ENCODE assay signal across 1 cellular context in the genomic region with DNA sequence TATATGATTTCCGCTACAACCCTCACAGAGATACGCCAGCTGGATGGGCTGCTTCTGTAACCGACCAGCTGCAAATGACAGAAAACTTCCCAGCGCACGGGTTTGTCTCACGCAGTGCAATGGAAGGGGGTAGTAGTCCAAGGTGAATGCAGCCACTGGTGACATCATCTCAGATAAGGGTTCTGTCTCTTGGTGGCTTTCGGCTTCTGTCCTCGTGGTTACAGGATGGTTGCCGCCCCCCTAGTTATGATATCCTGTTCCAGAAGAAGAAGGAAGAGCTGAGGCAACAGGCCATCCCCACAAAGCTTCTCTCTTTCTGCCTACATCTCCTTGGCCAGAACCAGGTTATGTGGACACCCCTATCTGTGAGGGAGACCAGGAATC.
A peak's percentile ranks its signal among the peaks of the same experiment; 100 is the strongest.
TF ChIP-seq lines count a peak whose summit lies in the region.

No MANE protein-coding gene starts in this region.

TF ChIP-seq in K562, 482 proteins besides CTCF, POLR2A, EP300 and RAD21 (continued from another document and continues in another):
- TF ChIP-seq HDAC2 (IDR thresholded peaks at IDR 0.05) (peak; percentile 37; the same call in 1 of the 2 replicates), CEBPG (CRISPR knock-in tag; IDR thresholded peaks at IDR 0.05) (peak; percentile 42; the same call in 1 of the 2 replicates), CEBPG (tag; conservative IDR thresholded peaks at IDR 0.05 in 1 of 2, IDR thresholded peaks at IDR 0.05 in 1 of 2) (peak in 1 of 2 experiments; percentile 47; a peak in 1 of 4 replicates), ETV6 (IDR thresholded peaks at IDR 0.05; ENCODE audit: borderline replicate concordance in 1 of 2, low read depth in 2 of 2, low read length in 1 of 2) (no peak), ETV6 (CRISPR knock-in tag; IDR thresholded peaks at IDR 0.05; ENCODE audit: borderline replicate concordance) (no peak), ATF7 (IDR thresholded peaks at IDR 0.05) (peak; percentile 97), ZBTB7A (IDR thresholded peaks at IDR 0.05; ENCODE audit: borderline replicate concordance, control insufficient read depth, low read depth, low read length) (no peak), MCM2 (IDR thresholded peaks at IDR 0.05; ENCODE audit: low read depth) (no peak), MED1 (CRISPR knock-in tag; IDR thresholded peaks at IDR 0.05; ENCODE audit: borderline replicate concordance) (no peak), SREBF1 (IDR thresholded peaks at IDR 0.05; ENCODE audit: borderline replicate concordance, low read depth, low read length) (no peak), SUPT5H (IDR thresholded peaks at IDR 0.05) (no peak), CSDE1 (IDR thresholded peaks at IDR 0.05) (no peak), ETV1 (tag; conservative IDR thresholded peaks at IDR 0.05; ENCODE audit: low read depth) (no peak), MAZ (CRISPR knock-in tag; conservative IDR thresholded peaks at IDR 0.05 in 1 of 2, IDR thresholded peaks at IDR 0.05 in 1 of 2) (no peak), TOE1 (IDR thresholded peaks at IDR 0.05; ENCODE audit: borderline replicate concordance) (no peak), TOE1 (CRISPR knock-in tag; IDR thresholded peaks at IDR 0.05; ENCODE audit: borderline replicate concordance, low read depth) (no peak), RBM22 (IDR thresholded peaks at IDR 0.05; ENCODE audit: low read depth, low read length, poor library complexity, severe bottlenecking) (no peak), ESRRA (IDR thresholded peaks at IDR 0.05; ENCODE audit: borderline replicate concordance, low read depth) (peak; percentile 65; the same call in 1 of the 2 replicates), NCOA1 (IDR thresholded peaks at IDR 0.05; ENCODE audit: low read depth) (no peak), THRB (CRISPR knock-in tag; conservative IDR thresholded peaks at IDR 0.05) (no peak), TRIM25 (IDR thresholded peaks at IDR 0.05; ENCODE audit: borderline replicate concordance) (no peak), PHB (CRISPR knock-in tag; IDR thresholded peaks at IDR 0.05) (no peak), BRCA1 (IDR thresholded peaks at IDR 0.05) (no peak), BRCA1 (CRISPR knock-in tag; IDR thresholded peaks at IDR 0.05) (no peak), ZNF408 (CRISPR knock-in tag; IDR thresholded peaks at IDR 0.05; ENCODE audit: low read depth) (no peak), SMARCA4 (IDR thresholded peaks at IDR 0.05) (peak; percentile 67), TAF9B (IDR thresholded peaks at IDR 0.05; ENCODE audit: partially characterized antibody) (peak; percentile 50), ZNF277 (CRISPR knock-in tag; IDR thresholded peaks at IDR 0.05; ENCODE audit: borderline replicate concordance) (no peak), ETV5 (CRISPR knock-in tag; IDR thresholded peaks at IDR 0.05; ENCODE audit: low read depth) (peak; percentile 30; the same call in 1 of the 2 replicates), FOXA3 (CRISPR knock-in tag; conservative IDR thresholded peaks at IDR 0.05 in 1 of 2, IDR thresholded peaks at IDR 0.05 in 1 of 2) (no peak), SMARCE1 (IDR thresholded peaks at IDR 0.05) (peak; percentile 56; the same call in 1 of the 2 replicates), HCFC1 (IDR thresholded peaks at IDR 0.05; ENCODE audit: low read depth, low read length) (no peak), NONO (IDR thresholded peaks at IDR 0.05; ENCODE audit: low read depth in 2 of 2, low read length in 1 of 2) (no peak), ZNF12 (CRISPR knock-in tag; IDR thresholded peaks at IDR 0.05) (no peak), SNIP1 (IDR thresholded peaks at IDR 0.05; ENCODE audit: low read depth) (no peak)
- TF ChIP-seq, protein P1, sequence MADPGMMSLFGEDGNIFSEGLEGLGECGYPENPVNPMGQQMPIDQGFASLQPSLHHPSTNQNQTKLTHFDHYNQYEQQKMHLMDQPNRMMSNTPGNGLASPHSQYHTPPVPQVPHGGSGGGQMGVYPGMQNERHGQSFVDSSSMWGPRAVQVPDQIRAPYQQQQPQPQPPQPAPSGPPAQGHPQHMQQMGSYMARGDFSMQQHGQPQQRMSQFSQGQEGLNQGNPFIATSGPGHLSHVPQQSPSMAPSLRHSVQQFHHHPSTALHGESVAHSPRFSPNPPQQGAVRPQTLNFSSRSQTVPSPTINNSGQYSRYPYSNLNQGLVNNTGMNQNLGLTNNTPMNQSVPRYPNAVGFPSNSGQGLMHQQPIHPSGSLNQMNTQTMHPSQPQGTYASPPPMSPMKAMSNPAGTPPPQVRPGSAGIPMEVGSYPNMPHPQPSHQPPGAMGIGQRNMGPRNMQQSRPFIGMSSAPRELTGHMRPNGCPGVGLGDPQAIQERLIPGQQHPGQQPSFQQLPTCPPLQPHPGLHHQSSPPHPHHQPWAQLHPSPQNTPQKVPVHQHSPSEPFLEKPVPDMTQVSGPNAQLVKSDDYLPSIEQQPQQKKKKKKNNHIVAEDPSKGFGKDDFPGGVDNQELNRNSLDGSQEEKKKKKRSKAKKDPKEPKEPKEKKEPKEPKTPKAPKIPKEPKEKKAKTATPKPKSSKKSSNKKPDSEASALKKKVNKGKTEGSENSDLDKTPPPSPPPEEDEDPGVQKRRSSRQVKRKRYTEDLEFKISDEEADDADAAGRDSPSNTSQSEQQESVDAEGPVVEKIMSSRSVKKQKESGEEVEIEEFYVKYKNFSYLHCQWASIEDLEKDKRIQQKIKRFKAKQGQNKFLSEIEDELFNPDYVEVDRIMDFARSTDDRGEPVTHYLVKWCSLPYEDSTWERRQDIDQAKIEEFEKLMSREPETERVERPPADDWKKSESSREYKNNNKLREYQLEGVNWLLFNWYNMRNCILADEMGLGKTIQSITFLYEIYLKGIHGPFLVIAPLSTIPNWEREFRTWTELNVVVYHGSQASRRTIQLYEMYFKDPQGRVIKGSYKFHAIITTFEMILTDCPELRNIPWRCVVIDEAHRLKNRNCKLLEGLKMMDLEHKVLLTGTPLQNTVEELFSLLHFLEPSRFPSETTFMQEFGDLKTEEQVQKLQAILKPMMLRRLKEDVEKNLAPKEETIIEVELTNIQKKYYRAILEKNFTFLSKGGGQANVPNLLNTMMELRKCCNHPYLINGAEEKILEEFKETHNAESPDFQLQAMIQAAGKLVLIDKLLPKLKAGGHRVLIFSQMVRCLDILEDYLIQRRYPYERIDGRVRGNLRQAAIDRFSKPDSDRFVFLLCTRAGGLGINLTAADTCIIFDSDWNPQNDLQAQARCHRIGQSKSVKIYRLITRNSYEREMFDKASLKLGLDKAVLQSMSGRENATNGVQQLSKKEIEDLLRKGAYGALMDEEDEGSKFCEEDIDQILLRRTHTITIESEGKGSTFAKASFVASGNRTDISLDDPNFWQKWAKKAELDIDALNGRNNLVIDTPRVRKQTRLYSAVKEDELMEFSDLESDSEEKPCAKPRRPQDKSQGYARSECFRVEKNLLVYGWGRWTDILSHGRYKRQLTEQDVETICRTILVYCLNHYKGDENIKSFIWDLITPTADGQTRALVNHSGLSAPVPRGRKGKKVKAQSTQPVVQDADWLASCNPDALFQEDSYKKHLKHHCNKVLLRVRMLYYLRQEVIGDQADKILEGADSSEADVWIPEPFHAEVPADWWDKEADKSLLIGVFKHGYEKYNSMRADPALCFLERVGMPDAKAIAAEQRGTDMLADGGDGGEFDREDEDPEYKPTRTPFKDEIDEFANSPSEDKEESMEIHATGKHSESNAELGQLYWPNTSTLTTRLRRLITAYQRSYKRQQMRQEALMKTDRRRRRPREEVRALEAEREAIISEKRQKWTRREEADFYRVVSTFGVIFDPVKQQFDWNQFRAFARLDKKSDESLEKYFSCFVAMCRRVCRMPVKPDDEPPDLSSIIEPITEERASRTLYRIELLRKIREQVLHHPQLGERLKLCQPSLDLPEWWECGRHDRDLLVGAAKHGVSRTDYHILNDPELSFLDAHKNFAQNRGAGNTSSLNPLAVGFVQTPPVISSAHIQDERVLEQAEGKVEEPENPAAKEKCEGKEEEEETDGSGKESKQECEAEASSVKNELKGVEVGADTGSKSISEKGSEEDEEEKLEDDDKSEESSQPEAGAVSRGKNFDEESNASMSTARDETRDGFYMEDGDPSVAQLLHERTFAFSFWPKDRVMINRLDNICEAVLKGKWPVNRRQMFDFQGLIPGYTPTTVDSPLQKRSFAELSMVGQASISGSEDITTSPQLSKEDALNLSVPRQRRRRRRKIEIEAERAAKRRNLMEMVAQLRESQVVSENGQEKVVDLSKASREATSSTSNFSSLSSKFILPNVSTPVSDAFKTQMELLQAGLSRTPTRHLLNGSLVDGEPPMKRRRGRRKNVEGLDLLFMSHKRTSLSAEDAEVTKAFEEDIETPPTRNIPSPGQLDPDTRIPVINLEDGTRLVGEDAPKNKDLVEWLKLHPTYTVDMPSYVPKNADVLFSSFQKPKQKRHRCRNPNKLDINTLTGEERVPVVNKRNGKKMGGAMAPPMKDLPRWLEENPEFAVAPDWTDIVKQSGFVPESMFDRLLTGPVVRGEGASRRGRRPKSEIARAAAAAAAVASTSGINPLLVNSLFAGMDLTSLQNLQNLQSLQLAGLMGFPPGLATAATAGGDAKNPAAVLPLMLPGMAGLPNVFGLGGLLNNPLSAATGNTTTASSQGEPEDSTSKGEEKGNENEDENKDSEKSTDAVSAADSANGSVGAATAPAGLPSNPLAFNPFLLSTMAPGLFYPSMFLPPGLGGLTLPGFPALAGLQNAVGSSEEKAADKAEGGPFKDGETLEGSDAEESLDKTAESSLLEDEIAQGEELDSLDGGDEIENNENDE (IDR thresholded peaks at IDR 0.05; ENCODE audit: low read depth, low read length), result no peak
- TF ChIP-seq, protein P2, sequence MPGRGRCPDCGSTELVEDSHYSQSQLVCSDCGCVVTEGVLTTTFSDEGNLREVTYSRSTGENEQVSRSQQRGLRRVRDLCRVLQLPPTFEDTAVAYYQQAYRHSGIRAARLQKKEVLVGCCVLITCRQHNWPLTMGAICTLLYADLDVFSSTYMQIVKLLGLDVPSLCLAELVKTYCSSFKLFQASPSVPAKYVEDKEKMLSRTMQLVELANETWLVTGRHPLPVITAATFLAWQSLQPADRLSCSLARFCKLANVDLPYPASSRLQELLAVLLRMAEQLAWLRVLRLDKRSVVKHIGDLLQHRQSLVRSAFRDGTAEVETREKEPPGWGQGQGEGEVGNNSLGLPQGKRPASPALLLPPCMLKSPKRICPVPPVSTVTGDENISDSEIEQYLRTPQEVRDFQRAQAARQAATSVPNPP (IDR thresholded peaks at IDR 0.05; ENCODE audit: borderline replicate concordance, insufficient read depth, insufficient read length), result no peak
- TF ChIP-seq, protein P3, sequence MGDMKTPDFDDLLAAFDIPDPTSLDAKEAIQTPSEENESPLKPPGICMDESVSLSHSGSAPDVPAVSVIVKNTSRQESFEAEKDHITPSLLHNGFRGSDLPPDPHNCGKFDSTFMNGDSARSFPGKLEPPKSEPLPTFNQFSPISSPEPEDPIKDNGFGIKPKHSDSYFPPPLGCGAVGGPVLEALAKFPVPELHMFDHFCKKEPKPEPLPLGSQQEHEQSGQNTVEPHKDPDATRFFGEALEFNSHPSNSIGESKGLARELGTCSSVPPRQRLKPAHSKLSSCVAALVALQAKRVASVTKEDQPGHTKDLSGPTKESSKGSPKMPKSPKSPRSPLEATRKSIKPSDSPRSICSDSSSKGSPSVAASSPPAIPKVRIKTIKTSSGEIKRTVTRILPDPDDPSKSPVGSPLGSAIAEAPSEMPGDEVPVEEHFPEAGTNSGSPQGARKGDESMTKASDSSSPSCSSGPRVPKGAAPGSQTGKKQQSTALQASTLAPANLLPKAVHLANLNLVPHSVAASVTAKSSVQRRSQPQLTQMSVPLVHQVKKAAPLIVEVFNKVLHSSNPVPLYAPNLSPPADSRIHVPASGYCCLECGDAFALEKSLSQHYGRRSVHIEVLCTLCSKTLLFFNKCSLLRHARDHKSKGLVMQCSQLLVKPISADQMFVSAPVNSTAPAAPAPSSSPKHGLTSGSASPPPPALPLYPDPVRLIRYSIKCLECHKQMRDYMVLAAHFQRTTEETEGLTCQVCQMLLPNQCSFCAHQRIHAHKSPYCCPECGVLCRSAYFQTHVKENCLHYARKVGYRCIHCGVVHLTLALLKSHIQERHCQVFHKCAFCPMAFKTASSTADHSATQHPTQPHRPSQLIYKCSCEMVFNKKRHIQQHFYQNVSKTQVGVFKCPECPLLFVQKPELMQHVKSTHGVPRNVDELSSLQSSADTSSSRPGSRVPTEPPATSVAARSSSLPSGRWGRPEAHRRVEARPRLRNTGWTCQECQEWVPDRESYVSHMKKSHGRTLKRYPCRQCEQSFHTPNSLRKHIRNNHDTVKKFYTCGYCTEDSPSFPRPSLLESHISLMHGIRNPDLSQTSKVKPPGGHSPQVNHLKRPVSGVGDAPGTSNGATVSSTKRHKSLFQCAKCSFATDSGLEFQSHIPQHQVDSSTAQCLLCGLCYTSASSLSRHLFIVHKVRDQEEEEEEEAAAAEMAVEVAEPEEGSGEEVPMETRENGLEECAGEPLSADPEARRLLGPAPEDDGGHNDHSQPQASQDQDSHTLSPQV (IDR thresholded peaks at IDR 0.05), result peak; percentile 45; the same call in 1 of the 2 replicates
